Comparison of ENCODE assay signal across 16 cellular contexts in the genomic region with DNA sequence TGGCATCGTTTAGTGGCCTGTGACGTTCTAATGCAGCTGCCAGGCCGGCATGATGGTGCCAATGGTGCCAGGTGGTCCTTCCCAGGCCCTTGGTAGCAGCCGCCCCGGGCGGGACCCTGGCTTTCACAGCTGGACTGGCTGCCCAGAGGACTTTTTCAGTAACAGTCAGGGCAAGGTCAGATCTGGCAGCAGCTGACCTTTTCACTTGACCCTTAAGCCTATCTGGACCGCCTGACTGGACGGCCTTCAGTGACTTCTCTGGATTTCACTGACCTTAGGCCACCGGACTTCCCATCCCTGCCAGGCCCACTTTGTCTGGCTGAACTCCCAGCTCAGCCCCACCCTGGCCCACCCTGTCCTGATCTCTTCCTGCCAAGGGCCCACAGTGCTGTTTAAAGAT. TPM values are rescaled to one million over a fixed set of nuclear protein-coding genes. Genes with fewer than 3 reads are reported as not detected.
DNase-seq lines count a peak whose midpoint lies in the region; ATAC-seq and TF ChIP-seq lines count a peak whose summit lies in the region.
"Had no signal": no experiment of that assay in that cellular context is flagged by ENCODE, and none has a peak within 500 bp of the region (broad histone marks: within the 10 kb centered on the region; RNA-seq: fewer than 3 reads in every experiment).

No MANE protein-coding gene starts in this region.

- H3K27me3 Mint-ChIP-seq in activated naive CD8-positive, alpha-beta T cell, result no peaks in the 10 kb centered on the region
- no peaks in the 10 kb centered on the region for H3K27me3 Mint-ChIP-seq in activated naive CD8-positive, alpha-beta T cell treated with anti-CD3 and anti-CD28 coated beads for 36 hours
- H3K27me3 Mint-ChIP-seq: activated naive CD8-positive, alpha-beta T cell treated with anti-CD3 and anti-CD28 coated beads, Interleukin-2, amount 50 U/mL, for 24 hours; memory B cell had no signal

- H3K27me3 ChIP-seq in left ventricle myocardium inferior (ENCODE audit: low read depth) (no peaks in the 10 kb centered on the region), gastrocnemius medialis (no peaks in the 10 kb centered on the region), aorta (ENCODE audit: control insufficient read depth in 1 of 2, insufficient read depth in 2 of 2, low read length in 1 of 2) (no peaks in the 10 kb centered on the region), mesendoderm (ENCODE audit: insufficient read depth, low read length, poor library complexity) (no peaks in the 10 kb centered on the region)
- H3K27me3 ChIP-seq: neural progenitor cell had no signal

- DNase-seq in activated naive CD8-positive, alpha-beta T cell treated with anti-CD3 and anti-CD28 coated beads for 36 hours, result no peak
- DNase-seq in left ventricle myocardium inferior, result peak; percentile 65
- no peak for DNase-seq in gastrocnemius medialis
- no peak for DNase-seq in aorta
- no peak for DNase-seq in mesendoderm
- no peak for DNase-seq in NCI-H1048 (lab: John Stamatoyannopoulos, UW)
- DNase-seq in activated T-cell treated with anti-CD3 and anti-CD28 coated beads, Interleukin-2, amount 50 U/mL, for 48 hours, result no peak
- DNase-seq: activated CD4-positive, alpha-beta T cell treated with anti-CD3 and anti-CD28 coated beads, Interleukin-2, amount 50 U/mL, for 1 hour; activated naive CD8-positive, alpha-beta T cell treated with anti-CD3 and anti-CD28 coated beads, Interleukin-2, amount 50 U/mL, for 24 hours; activated T-cell treated with anti-CD3 and anti-CD28 coated beads, Interleukin-2, amount 50 U/mL, for 1 hour; NCI-H524; stimulated activated CD4-positive, alpha-beta T cell treated with anti-CD3 and anti-CD28 coated beads, Interleukin-1b, Interleukin-23, amount 100 ng/mL, for 48 hours had no signal

- peaks cover 7% of the 10 kb centered on the region for H3K79me2 ChIP-seq in mesendoderm (ENCODE audit: control insufficient read depth, insufficient read depth, low read length)

- H3K4me2 ChIP-seq in mesendoderm (ENCODE audit: low read length), result no peak overlapping the region
- H3K4me2 ChIP-seq: A549, neural progenitor cell had no signal

- intact Hi-C loops in left ventricle myocardium inferior (cut with micrococcal nuclease), result loop anchor here (10.0 kb wide), 1 partner anchor 62 kb away; no protein-coding TSS in a partner anchor
- intact Hi-C loops in gastrocnemius medialis (cut with DNase I; ENCODE audit: low total_unique reads), result loop anchor here (5.0 kb wide), 1 partner anchor 185 kb away; no protein-coding TSS in a partner anchor
- intact Hi-C loops in aorta (cut with DNase I), result no loop called here

- H3K56ac ChIP-seq in mesendoderm (ENCODE audit: low read length), result no peak overlapping the region

- H3K9me3 ChIP-seq in left ventricle myocardium inferior (replicated peaks) (no peaks in the 10 kb centered on the region), gastrocnemius medialis (no peaks in the 10 kb centered on the region), aorta (ENCODE audit: control insufficient read depth, low read length) (no peaks in the 10 kb centered on the region)
- H3K9me3 ChIP-seq: A549 had no signal

- ATAC-seq in gastrocnemius medialis (peak; percentile 18 to 24), aorta (ENCODE audit: low FRiP score) (peak; percentile 42)
- ATAC-seq: A549; activated naive CD8-positive, alpha-beta T cell treated with anti-CD3 and anti-CD28 coated beads, Interleukin-2, amount 50 U/mL, for 24 hours had no signal

- H3K4me3 ChIP-seq in left ventricle myocardium inferior (peak overlapping the region; percentile 16), gastrocnemius medialis (no peak overlapping the region), aorta (ENCODE audit: low read length in 2 of 2) (no peak overlapping the region), mesendoderm (ENCODE audit: low read length) (no peak overlapping the region)
- H3K4me3 ChIP-seq: A549, neural progenitor cell had no signal

- no peak overlapping the region for H3K9ac ChIP-seq in mesendoderm (ENCODE audit: low read length)
- H3K9ac ChIP-seq: neural progenitor cell had no signal

- H3K9me3 Mint-ChIP-seq in activated naive CD8-positive, alpha-beta T cell (ENCODE audit: low read depth), result no peaks in the 10 kb centered on the region
- no peaks in the 10 kb centered on the region for H3K9me3 Mint-ChIP-seq in activated naive CD8-positive, alpha-beta T cell treated with anti-CD3 and anti-CD28 coated beads for 36 hours
- H3K9me3 Mint-ChIP-seq: activated naive CD8-positive, alpha-beta T cell treated with anti-CD3 and anti-CD28 coated beads, Interleukin-2, amount 50 U/mL, for 24 hours; memory B cell; neural progenitor cell had no signal

- H3K4me1 ChIP-seq in left ventricle myocardium inferior (peaks cover 100% of the 10 kb centered on the region), gastrocnemius medialis (peaks cover 34 to 49% of the 10 kb centered on the region in 2 donors), aorta (ENCODE audit: control insufficient read depth in 1 of 2, insufficient read depth in 2 of 2, low read length in 2 of 2) (no peaks in the 10 kb centered on the region), mesendoderm (ENCODE audit: control insufficient read depth, low read depth, low read length) (no peaks in the 10 kb centered on the region)
- H3K4me1 ChIP-seq: A549 had no signal

- TF ChIP-seq CTCF in left ventricle myocardium inferior (IDR thresholded peaks at IDR 0.05; ENCODE audit: borderline replicate concordance), result no peak
- no peak for TF ChIP-seq CTCF in gastrocnemius medialis (IDR thresholded peaks at IDR 0.05 in 4 of 5, conservative IDR thresholded peaks at IDR 0.05 in 1 of 5)

- H2BK15ac ChIP-seq in mesendoderm (replicated peaks; ENCODE audit: low read depth), result no peak overlapping the region

- H3K4me1 Mint-ChIP-seq in activated naive CD8-positive, alpha-beta T cell (ENCODE audit: low read depth), result peaks cover 77% of the 10 kb centered on the region
- peaks cover 54% of the 10 kb centered on the region for H3K4me1 Mint-ChIP-seq in activated naive CD8-positive, alpha-beta T cell treated with anti-CD3 and anti-CD28 coated beads for 36 hours

- H2AK5ac ChIP-seq in mesendoderm (ENCODE audit: low read length), result no peak overlapping the region

- no peak overlapping the region for H3K18ac ChIP-seq in mesendoderm (ENCODE audit: low read length)

- H3K79me1 ChIP-seq in mesendoderm (ENCODE audit: low read length), result peaks cover 3% of the 10 kb centered on the region

- H3K4ac ChIP-seq in mesendoderm (ENCODE audit: low read depth, low read length), result no peak overlapping the region

- H3K27ac Mint-ChIP-seq in activated naive CD8-positive, alpha-beta T cell, result peak overlapping the region; percentile 38
- no peak overlapping the region for H3K27ac Mint-ChIP-seq in activated naive CD8-positive, alpha-beta T cell treated with anti-CD3 and anti-CD28 coated beads for 36 hours
- H3K27ac Mint-ChIP-seq: activated naive CD8-positive, alpha-beta T cell treated with anti-CD3 and anti-CD28 coated beads, Interleukin-2, amount 50 U/mL, for 24 hours; memory B cell had no signal

- H3K4me3 Mint-ChIP-seq in activated naive CD8-positive, alpha-beta T cell, result no peak overlapping the region
- H3K4me3 Mint-ChIP-seq in activated naive CD8-positive, alpha-beta T cell treated with anti-CD3 and anti-CD28 coated beads for 36 hours, result no peak overlapping the region
- H3K4me3 Mint-ChIP-seq: activated naive CD8-positive, alpha-beta T cell treated with anti-CD3 and anti-CD28 coated beads, Interleukin-2, amount 50 U/mL, for 24 hours; memory B cell; neural progenitor cell had no signal

- WGBS in aorta, 2 donors, result 23 to 27% methylated on average over 9 of the region's 9 CpGs
- no CpG with 5 or more reads among the region's 9 CpGs for WGBS in mesendoderm (ENCODE audit: extremely low coverage, insufficient coverage, low lambda C conversion rate)

- H3K27ac ChIP-seq in left ventricle myocardium inferior (replicated peaks) (peak overlapping the region; percentile 99), gastrocnemius medialis (peak overlapping the region; percentile 61 to 81 (median 68)), aorta (ENCODE audit: low read depth in 1 of 2, low read length in 2 of 2) (no peak overlapping the region), mesendoderm (ENCODE audit: low read depth, low read length) (no peak overlapping the region)
- H3K27ac ChIP-seq: A549, neural progenitor cell had no signal

- in situ Hi-C loops in gastrocnemius medialis (cut with MboI; ENCODE audit: low sequenced_read_pairs in 4 of 4), result no loop called here

- H4K8ac ChIP-seq in mesendoderm (ENCODE audit: low read depth, low read length), result no peak overlapping the region

- H3K36me3 ChIP-seq in left ventricle myocardium inferior (peaks cover 57% of the 10 kb centered on the region), gastrocnemius medialis (no peaks in the 10 kb centered on the region), aorta (ENCODE audit: control insufficient read depth in 1 of 2, insufficient read depth in 2 of 2, low read length in 1 of 2) (peaks cover 2 to 4% of the 10 kb centered on the region in 2 donors), mesendoderm (ENCODE audit: control insufficient read depth, insufficient read depth, low read length) (peaks cover 2% of the 10 kb centered on the region)

- H3K36me3 Mint-ChIP-seq in activated naive CD8-positive, alpha-beta T cell, result peaks cover 6% of the 10 kb centered on the region
- peaks cover 8% of the 10 kb centered on the region for H3K36me3 Mint-ChIP-seq in activated naive CD8-positive, alpha-beta T cell treated with anti-CD3 and anti-CD28 coated beads for 36 hours

- TF ChIP-seq POLR2A in gastrocnemius medialis (IDR thresholded peaks at IDR 0.05), result no peak

- H2BK120ac ChIP-seq in mesendoderm (ENCODE audit: low read depth, low read length), result no peak overlapping the region

- H4K5ac ChIP-seq in mesendoderm (ENCODE audit: low read length), result no peak overlapping the region

- H2BK5ac ChIP-seq in mesendoderm (ENCODE audit: low read length), result no peak overlapping the region

- no peak overlapping the region for H3K23ac ChIP-seq in mesendoderm (ENCODE audit: low read length)

RNA-seq across cellular contexts. Expression of gene TRIB2, which starts 15.9 kb away (rescaled TPM):
- 1 to 10 TPM; 5.0 to 5.1 TPM for total RNA-seq in activated naive CD8-positive, alpha-beta T cell treated with anti-CD3 and anti-CD28 coated beads for 36 hours
- total RNA-seq in left ventricle myocardium inferior (31.1 TPM), gastrocnemius medialis (10 to 100 TPM; 12.6 to 18.5 (median 15.9) TPM), aorta (10 to 100 TPM; 39.7 to 63.4 TPM)
- 10 to 100 TPM; 23.3 to 75.7 TPM for polyA plus RNA-seq in aorta
- polyA plus RNA-seq in mesendoderm (2013, experiment 1 of 2), result 26.0 TPM
- 27.0 TPM for polyA plus RNA-seq in mesendoderm (2013, experiment 2 of 2)

Comparison
In these comparisons a context has a peak if more than half of its experiments do, and no peak if none do; other contexts are left out.
1. H3K27ac ChIP-seq: peak in left ventricle myocardium inferior (single experiment) and gastrocnemius medialis (4 of 4); none in aorta (0 of 2) and mesendoderm (single experiment).
2. intact Hi-C loops: an anchor here in left ventricle myocardium inferior (10.0 kb wide) and gastrocnemius medialis (5.0 kb wide); none called in aorta.